ENCODE assay signal across 9 cellular contexts in genomic region chr1:103489881-103490280, GRCh38. TPM values are rescaled to one million over a fixed set of nuclear protein-coding genes. Genes with fewer than 3 reads are reported as not detected.
A peak's percentile ranks its signal among the peaks of the same experiment; 100 is the strongest.
DNase-seq lines count a peak whose midpoint lies in the region; ATAC-seq and TF ChIP-seq lines count a peak whose summit lies in the region.
"Had no signal": no experiment of that assay in that cellular context is flagged by ENCODE, and none has a peak within 500 bp of the region (broad histone marks: within the 10 kb centered on the region; RNA-seq: fewer than 3 reads in every experiment).

No MANE protein-coding gene starts in this region.

- ATAC-seq in GM21381 (IDR thresholded peaks at IDR 0.05; ENCODE audit: unreplicated experiment) (peak; percentile 60), HG03520 (IDR thresholded peaks at IDR 0.05; ENCODE audit: unreplicated experiment) (peak; percentile 51), HG03442 (IDR thresholded peaks at IDR 0.05; ENCODE audit: unreplicated experiment) (no peak), GM19351 (IDR thresholded peaks at IDR 0.05; ENCODE audit: unreplicated experiment) (no peak)

- DNase-seq in ACHN (peak; percentile 55), epithelial cell of proximal tubule (ENCODE audit: low read depth) (peak; percentile 67), GM13976 (ENCODE audit: low spot score) (no peak), HUDEP-2 (lab: John Stamatoyannopoulos, UW; ENCODE audit: unreplicated experiment in 76 of 76) (no peak)
- DNase-seq: NCI-H187 treated with DMSO at 0.1 percent for 48 hours had no signal

- in situ Hi-C loops in ACHN (cut with HindIII; ENCODE audit: low pct_ligation_motif_present, low pct_unique_long_range_greater_than_20kb, low sequenced_read_pairs) (no loop called here), GM13976 (cut with MboI; ENCODE audit: low sequenced_read_pairs, unreplicated experiment) (no loop called here)

- no peak overlapping the region for H3K4me3 ChIP-seq in epithelial cell of proximal tubule (ENCODE audit: low read depth, low read length)

- TF ChIP-seq CTCF in epithelial cell of proximal tubule (conservative IDR thresholded peaks at IDR 0.05; ENCODE audit: low read depth, low read length), result no peak
- no peak for TF ChIP-seq CTCF in GM13976 (IDR thresholded peaks at IDR 0.05; ENCODE audit: borderline replicate concordance, control extremely low read depth, extremely low read depth, insufficient read depth, missing control alignments)

RNA-seq across cellular contexts. Expression of gene RNPC3, which starts 35.6 kb away (rescaled TPM):
- 5.1 and 6.4 TPM in 2 replicates for total RNA-seq in epithelial cell of proximal tubule

Comparison
In these comparisons a context has a peak if more than half of its experiments do, and no peak if none do; other contexts are left out.
1. DNase-seq: peak in ACHN (single experiment) and epithelial cell of proximal tubule (single experiment); none in GM13976 (single experiment) and HUDEP-2 (0 of 76).
2. ATAC-seq: peak in GM21381 (single experiment) and HG03520 (single experiment); none in HG03442 (single experiment) and GM19351 (single experiment).